ENCODE assay signal across 10 cellular contexts in the genomic region with DNA sequence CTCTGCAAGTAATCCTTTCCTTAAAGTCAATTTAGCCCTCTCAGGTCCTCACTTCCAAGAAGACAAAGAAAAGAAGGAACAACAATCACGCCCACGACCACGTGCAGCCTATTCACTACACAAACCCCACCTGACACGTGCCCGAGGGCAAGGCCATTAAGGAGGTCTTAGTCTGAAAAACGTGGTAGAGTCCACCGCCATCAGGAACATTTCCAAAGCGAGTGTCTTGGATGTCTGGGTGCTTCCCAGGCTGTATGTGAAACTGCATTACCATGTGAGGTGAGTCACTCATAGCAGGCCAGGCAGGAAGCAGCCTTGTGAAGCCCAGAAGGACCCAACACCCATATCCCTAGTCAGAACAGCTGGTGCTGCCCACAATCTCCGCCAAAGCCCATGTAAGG. TPM values are rescaled to one million over a fixed set of nuclear protein-coding genes. Genes with fewer than 3 reads are reported as not detected.
DNase-seq lines count a peak whose midpoint lies in the region; FAIRE-seq and TF ChIP-seq lines count a peak whose summit lies in the region.
"Had no signal": no experiment of that assay in that cellular context is flagged by ENCODE, and none has a peak within 500 bp of the region (broad histone marks: within the 10 kb centered on the region; RNA-seq: fewer than 3 reads in every experiment).

No MANE protein-coding gene starts in this region.

- H3K4me2 ChIP-seq in endothelial cell of umbilical vein (ENCODE audit: insufficient read depth, low read length) = no peak overlapping the region

- H3K9me1 ChIP-seq in endothelial cell of umbilical vein (replicated peaks; ENCODE audit: control insufficient read depth, extremely low read depth, insufficient read depth, low read length) = no peaks in the 10 kb centered on the region

- CTCF ChIA-PET in endothelial cell of umbilical vein (lab: Charles Lee) = no interaction called here

- no peaks in the 10 kb centered on the region for H3K36me3 ChIP-seq in endothelial cell of umbilical vein (ENCODE audit: control insufficient read depth in 2 of 2, extremely low read depth in 1 of 2, insufficient read depth in 2 of 2, low read length in 2 of 2)
- H3K36me3 ChIP-seq: esophagus muscularis mucosa had no signal

- no peak overlapping the region for H2AFZ ChIP-seq in endothelial cell of umbilical vein (ENCODE audit: low read depth, low read length)

- H3K27me3 ChIP-seq in endothelial cell of umbilical vein (ENCODE audit: control insufficient read depth in 2 of 2, insufficient read depth in 2 of 2, low read length in 2 of 2) = no peaks in the 10 kb centered on the region

- TF ChIP-seq POLR2A in endothelial cell of umbilical vein (IDR thresholded peaks at IDR 0.05; ENCODE audit: low read depth, low read length) = no peak
- TF ChIP-seq POLR2A in erythroblast (IDR thresholded peaks at IDR 0.05; ENCODE audit: low read length) = no peak

- FAIRE-seq in RCC 7860 (lab: Jason Lieb, UNC) (peak; percentile 84), endothelial cell of umbilical vein (lab: Jason Lieb, UNC) (peak; percentile 40)

- H3K4me3 ChIP-seq in endothelial cell of umbilical vein (replicated peaks in 1 of 3; ENCODE audit: insufficient read depth in 1 of 3, low read depth in 1 of 3, low read length in 3 of 3) = no peak overlapping the region
- H3K4me3 ChIP-seq in coronary artery = no peak overlapping the region
- H3K4me3 ChIP-seq: esophagus muscularis mucosa had no signal

- POLR2A ChIA-PET in endothelial cell of umbilical vein (lab: Charles Lee) = no interaction called here

- dilution Hi-C loops in endothelial cell of umbilical vein (cut with MboI; ENCODE audit: extremely low pct_ligation_motif_present, low sequenced_read_pairs) = no loop called here

- H3K27ac ChIP-seq in endothelial cell of umbilical vein (ENCODE audit: insufficient read depth, low read depth, low read length) (no peak overlapping the region), coronary artery (no peak overlapping the region)
- H3K27ac ChIP-seq: esophagus muscularis mucosa had no signal

- intact Hi-C loops in endothelial cell of umbilical vein (cut with micrococcal nuclease) = no loop called here

- H3K79me2 ChIP-seq in endothelial cell of umbilical vein (ENCODE audit: control insufficient read depth, insufficient read depth, low read length) = no peaks in the 10 kb centered on the region

- H3K9ac ChIP-seq in endothelial cell of umbilical vein (replicated peaks; ENCODE audit: extremely low read depth, insufficient read depth, low read length) = no peak overlapping the region

- no TSS peak for BruUV-seq in endothelial cell of umbilical vein (replicated peaks; lab: Mats Ljungman, UMichigan)

- DNase-seq in GM03348 (ENCODE audit: low spot score) (peak; percentile 81), RCC 7860 (ENCODE audit: low spot score) (peak; percentile 86), endothelial cell of umbilical vein (ENCODE audit: low read depth, low spot score) (peak; percentile 23), renal cortical epithelial cell (ENCODE audit: low read depth) (peak; percentile 67), coronary artery (ENCODE audit: low spot score) (no peak), KG1 (lab: John Stamatoyannopoulos, UW) (no peak), erythroblast (lab: John Stamatoyannopoulos, UW) (no peak)
- DNase-seq: naive B cell had no signal

- peaks cover 4% of the 10 kb centered on the region for H3K4me1 ChIP-seq in endothelial cell of umbilical vein (ENCODE audit: control insufficient read depth, extremely low read depth, insufficient read depth, low read length)
- H3K4me1 ChIP-seq: esophagus muscularis mucosa had no signal

- H4K20me1 ChIP-seq in endothelial cell of umbilical vein (replicated peaks; ENCODE audit: control insufficient read depth, extremely low read depth, insufficient read depth, low read length) = no peaks in the 10 kb centered on the region

- H3K9me3 ChIP-seq in endothelial cell of umbilical vein (replicated peaks; ENCODE audit: control insufficient read depth, insufficient read depth, low read length) = no peaks in the 10 kb centered on the region
- H3K9me3 ChIP-seq: esophagus muscularis mucosa had no signal

- no peak for TF ChIP-seq CTCF in endothelial cell of umbilical vein (IDR thresholded peaks at IDR 0.05; ENCODE audit: extremely low read depth in 1 of 2, insufficient read depth in 1 of 2, low read depth in 1 of 2, low read length in 2 of 2)
- TF ChIP-seq CTCF in coronary artery (IDR thresholded peaks at IDR 0.05) = no peak

TF ChIP-seq in endothelial cell of umbilical vein, 7 proteins besides CTCF, POLR2A, EP300 and RAD21:
- TF ChIP-seq EZH2 (IDR thresholded peaks at IDR 0.05; ENCODE audit: borderline replicate concordance, low read depth, low read length, severe bottlenecking) (no peak), FOS (IDR thresholded peaks at IDR 0.05; ENCODE audit: borderline replicate concordance, insufficient read depth, low read length) (peak; percentile 60), GATA2 (IDR thresholded peaks at IDR 0.05; ENCODE audit: insufficient read depth, insufficient read length, low read depth, low read length) (no peak), JUN (IDR thresholded peaks at IDR 0.05; ENCODE audit: borderline replicate concordance, insufficient read depth, insufficient read length, low read depth) (no peak), POLR2AphosphoS5 (IDR thresholded peaks at IDR 0.05; ENCODE audit: insufficient read depth, low read depth, low read length) (no peak), MYC (IDR thresholded peaks at IDR 0.05; ENCODE audit: low read depth, low read length) (no peak)
- TF ChIP-seq, protein P1, sequence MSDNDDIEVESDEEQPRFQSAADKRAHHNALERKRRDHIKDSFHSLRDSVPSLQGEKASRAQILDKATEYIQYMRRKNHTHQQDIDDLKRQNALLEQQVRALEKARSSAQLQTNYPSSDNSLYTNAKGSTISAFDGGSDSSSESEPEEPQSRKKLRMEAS (IDR thresholded peaks at IDR 0.05; ENCODE audit: insufficient read depth, insufficient read length) = no peak

RNA-seq across cellular contexts. Expression of a gene that starts 3.2 kb away (rescaled TPM):
- not detected in 2 replicates for total RNA-seq in endothelial cell of umbilical vein
- not detected in 2 replicates for polyA plus RNA-seq in endothelial cell of umbilical vein
- polyA plus RNA-seq in endothelial cell of umbilical vein (2011; cell fraction: cytosol; rRNA removed) = not detected in 2 replicates
- polyA plus RNA-seq in endothelial cell of umbilical vein (2011; cell fraction: nucleus; rRNA removed) = not detected in 2 replicates
- polyA plus RNA-seq in endothelial cell of umbilical vein (2012) = not detected in 2 replicates
- polyA minus RNA-seq in endothelial cell of umbilical vein = not detected in 2 replicates
- polyA minus RNA-seq in endothelial cell of umbilical vein (2011; cell fraction: cytosol; rRNA and poly(A)+ RNA removed) = not detected
- polyA minus RNA-seq in endothelial cell of umbilical vein (2011; cell fraction: nucleus; rRNA and poly(A)+ RNA removed) = not detected in 2 replicates
- total RNA-seq in renal cortical epithelial cell = not detected in 2 replicates
- total RNA-seq: esophagus muscularis mucosa had no signal
- polyA plus RNA-seq: IgD-negative memory B cell had no signal

RNA-seq across cellular contexts. Expression of a gene that starts 11.5 kb away (rescaled TPM):
- total RNA-seq in endothelial cell of umbilical vein (not detected in 2 replicates), renal cortical epithelial cell (not detected in 2 replicates)
- not detected in 2 replicates for polyA plus RNA-seq in endothelial cell of umbilical vein
- not detected in 2 replicates for polyA plus RNA-seq in endothelial cell of umbilical vein (2011; cell fraction: cytosol; rRNA removed)
- 0.34 TPM in 1 of 2 replicates, not detected in the other for polyA plus RNA-seq in endothelial cell of umbilical vein (2011; cell fraction: nucleus; rRNA removed)
- polyA plus RNA-seq in endothelial cell of umbilical vein (2012) = not detected in 2 replicates
- not detected in 2 replicates for polyA minus RNA-seq in endothelial cell of umbilical vein
- not detected for polyA minus RNA-seq in endothelial cell of umbilical vein (2011; cell fraction: cytosol; rRNA and poly(A)+ RNA removed)
- polyA minus RNA-seq in endothelial cell of umbilical vein (2011; cell fraction: nucleus; rRNA and poly(A)+ RNA removed) = not detected in 2 replicates
- polyA plus RNA-seq: IgD-negative memory B cell had no signal

RNA-seq across cellular contexts. Expression of a gene that starts 23.4 kb away (rescaled TPM):
- not detected in 2 replicates for total RNA-seq in endothelial cell of umbilical vein
- not detected in 2 replicates for polyA plus RNA-seq in endothelial cell of umbilical vein
- not detected in 2 replicates for polyA plus RNA-seq in endothelial cell of umbilical vein (2011; cell fraction: cytosol; rRNA removed)
- polyA plus RNA-seq in endothelial cell of umbilical vein (2011; cell fraction: nucleus; rRNA removed) = not detected in 2 replicates
- not detected in 2 replicates for polyA plus RNA-seq in endothelial cell of umbilical vein (2012)
- polyA minus RNA-seq in endothelial cell of umbilical vein = not detected in 2 replicates
- not detected for polyA minus RNA-seq in endothelial cell of umbilical vein (2011; cell fraction: cytosol; rRNA and poly(A)+ RNA removed)
- not detected in 2 replicates for polyA minus RNA-seq in endothelial cell of umbilical vein (2011; cell fraction: nucleus; rRNA and poly(A)+ RNA removed)
- total RNA-seq in renal cortical epithelial cell = not detected in 2 replicates
- polyA plus RNA-seq: IgD-negative memory B cell had no signal

RNA-seq across cellular contexts. Expression of a gene that starts 41.4 kb away (rescaled TPM):
- total RNA-seq in endothelial cell of umbilical vein (not detected in 2 replicates), renal cortical epithelial cell (not detected in 2 replicates)
- polyA plus RNA-seq in endothelial cell of umbilical vein = not detected in 2 replicates
- not detected in 2 replicates for polyA plus RNA-seq in endothelial cell of umbilical vein (2011; cell fraction: cytosol; rRNA removed)
- polyA plus RNA-seq in endothelial cell of umbilical vein (2011; cell fraction: nucleus; rRNA removed) = not detected in 2 replicates
- polyA plus RNA-seq in endothelial cell of umbilical vein (2012) = not detected in 2 replicates
- not detected in 2 replicates for polyA minus RNA-seq in endothelial cell of umbilical vein
- polyA minus RNA-seq in endothelial cell of umbilical vein (2011; cell fraction: cytosol; rRNA and poly(A)+ RNA removed) = not detected
- polyA minus RNA-seq in endothelial cell of umbilical vein (2011; cell fraction: nucleus; rRNA and poly(A)+ RNA removed) = not detected in 2 replicates
- total RNA-seq: esophagus muscularis mucosa had no signal
- polyA plus RNA-seq: IgD-negative memory B cell had no signal

Comparison
In these comparisons a context has a peak if more than half of its experiments do, and no peak if none do; other contexts are left out.
1. DNase-seq: peak in GM03348 (single experiment), RCC 7860 (single experiment), endothelial cell of umbilical vein (single experiment) and renal cortical epithelial cell (single experiment); none in coronary artery (single experiment), KG1 (single experiment) and erythroblast (0 of 2).